In the genomic region with DNA sequence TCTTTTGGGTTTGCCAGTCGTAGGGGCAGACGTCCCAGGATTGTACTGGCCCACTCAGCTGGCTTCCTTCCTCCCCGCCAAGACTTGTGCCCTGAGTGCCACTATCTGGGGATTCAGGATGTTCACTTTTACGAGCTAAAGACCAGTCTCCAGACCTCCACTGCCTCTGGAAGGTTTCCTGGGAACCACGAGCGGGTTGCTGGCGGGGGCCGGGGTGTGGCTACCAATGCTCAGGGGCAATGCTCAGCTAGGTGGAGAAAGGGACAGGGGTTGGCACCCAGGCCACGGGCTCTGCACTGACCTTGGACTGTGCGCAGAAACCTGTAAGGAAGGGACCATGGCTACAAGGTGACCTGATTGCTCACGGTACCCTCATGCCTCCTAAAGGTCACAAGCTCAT, we compare ENCODE assay signal across 30 cellular contexts. TPM values are rescaled to one million over a fixed set of nuclear protein-coding genes. Genes with fewer than 3 reads are reported as not detected.
DNase-seq lines count a peak whose midpoint lies in the region; ATAC-seq, FAIRE-seq and TF ChIP-seq lines count a peak whose summit lies in the region.
"Had no signal": no experiment of that assay in that cellular context is flagged by ENCODE, and none has a peak within 500 bp of the region (broad histone marks: within the 10 kb centered on the region; RNA-seq: fewer than 3 reads in every experiment).

No MANE protein-coding gene starts in this region.

- H2AFZ ChIP-seq in K562 (ENCODE audit: low read depth, low read length), result peak overlapping the region; percentile 69

- H3K4me2 ChIP-seq in K562 (ENCODE audit: insufficient read depth, low read length), result peak overlapping the region; percentile 77

- ATAC-seq in K562, result no peak
- ATAC-seq in GM21529 (IDR thresholded peaks at IDR 0.05; ENCODE audit: unreplicated experiment), result no peak
- no peak for ATAC-seq in HG02678 (IDR thresholded peaks at IDR 0.05; ENCODE audit: unreplicated experiment)
- ATAC-seq: lower lobe of right lung, natural killer cell, T-cell, upper lobe of right lung had no signal

- H3K9me3 ChIP-seq in K562 (replicated peaks; ENCODE audit: control insufficient read depth, insufficient read depth, low read depth, low read length) (no peaks in the 10 kb centered on the region), iPS-18c (ENCODE audit: control insufficient read depth, insufficient read depth, low read length) (peaks cover 6% of the 10 kb centered on the region), stomach (no peaks in the 10 kb centered on the region)
- H3K9me3 ChIP-seq: lower lobe of right lung, MG63, pancreas, right atrium auricular region, upper lobe of right lung had no signal

- H3K27me3 Mint-ChIP-seq in T-helper 1 cell treated with Interleukin-12 subunit alpha and Interleukin-12 subunit beta and Interleukin-4 antibody, amounts not matched to agents 30 μg/mL and 1 μg/mL, for 36 hours (ENCODE audit: low read depth), result peaks cover 39% of the 10 kb centered on the region

- in situ Hi-C loops in K562 (cut with MboI), result no loop called here

- CTCF ChIA-PET in K562 (lab: Yijun Ruan, JAX; ENCODE audit: low intra/inter-chr PET ratio), result interaction anchor here (0.6 kb wide), 1 partner anchor 969 kb away, joined by 3 read pairs; no protein-coding TSS in a partner anchor

- no TSS peak for BruUV-seq in K562 (replicated peaks; lab: Mats Ljungman, UMichigan)

- H3K9me3 Mint-ChIP-seq in T-helper 1 cell treated with Interleukin-12 subunit alpha and Interleukin-12 subunit beta and Interleukin-4 antibody, amounts not matched to agents 30 μg/mL and 1 μg/mL, for 36 hours, result no peaks in the 10 kb centered on the region
- H3K9me3 Mint-ChIP-seq: activated T-cell treated with anti-CD3 and anti-CD28 coated beads, Interleukin-2, amount 50 U/mL, for 24 hours; natural killer cell; T-cell had no signal

- peaks cover 39% of the 10 kb centered on the region for H3K79me2 ChIP-seq in K562 (ENCODE audit: control insufficient read depth, insufficient read depth, low read length)

- DNase-seq in T-helper 1 cell (no peak), K562 (ENCODE audit: extremely low read depth in 1 of 4, low spot score in 3 of 4) (no peak), Kasumi-1 (lab: John Stamatoyannopoulos, UW) (no peak), stomach (no peak)
- DNase-seq: activated CD4-positive, alpha-beta T cell treated with anti-CD3 and anti-CD28 coated beads for 4 hours; activated gamma-delta T cell treated with Interleukin-2 at 50 U/mL for 16 hours; activated T-cell treated with anti-CD3 and anti-CD28 coated beads, Interleukin-2, amount 50 U/mL, for 24 hours; Calu3; erythroblast; KBM-7; lower lobe of right lung; MG63; natural killer cell; NCI-H1417 treated with DMSO at 0.1 percent for 48 hours; NCI-H2081; NCI-H2227 treated with DMSO at 0.1 percent for 48 hours; NCI-H748 treated with DMSO at 0.1 percent for 48 hours; T-cell; upper lobe of right lung had no signal

- FAIRE-seq in K562 (lab: Jason Lieb, UNC), result no peak
- FAIRE-seq: pancreas had no signal

- peak overlapping the region; percentile 28 for H3K4me3 Mint-ChIP-seq in T-helper 1 cell treated with Interleukin-12 subunit alpha and Interleukin-12 subunit beta and Interleukin-4 antibody, amounts not matched to agents 30 μg/mL and 1 μg/mL, for 36 hours

- H3K4me3 ChIP-seq in K562 (peak overlapping the region; percentile 48), iPS-18c (ENCODE audit: insufficient read depth, low read depth, low read length) (peak overlapping the region; percentile 20), stomach (no peak overlapping the region)
- H3K4me3 ChIP-seq: lower lobe of right lung, MG63, pancreas, right atrium auricular region, SJSA1, upper lobe of right lung had no signal

- H3K4me1 ChIP-seq in K562 (replicated peaks in 1 of 2; ENCODE audit: control insufficient read depth in 2 of 2, insufficient read depth in 2 of 2, low read length in 2 of 2), result peaks cover 21 to 48% of the 10 kb centered on the region in 2 experiments; a peak in 4 of 5 replicates
- peaks cover 12 to 33% (median 20%) of the 10 kb centered on the region in 4 donors for H3K4me1 ChIP-seq in stomach

- peaks cover 10% of the 10 kb centered on the region for H3K9me1 ChIP-seq in K562 (ENCODE audit: control insufficient read depth, insufficient read depth, low read length)

- TF ChIP-seq RAD21 in K562 (CRISPR knock-in tag; conservative IDR thresholded peaks at IDR 0.05 in 1 of 2, IDR thresholded peaks at IDR 0.05 in 1 of 2), result no peak

- peak overlapping the region; percentile 54 to 68 for H3K9ac ChIP-seq in K562 (ENCODE audit: insufficient read depth in 1 of 2, low read depth in 2 of 2, low read length in 2 of 2)

- peaks cover 3% of the 10 kb centered on the region for H3K36me3 Mint-ChIP-seq in T-helper 1 cell treated with Interleukin-12 subunit alpha and Interleukin-12 subunit beta and Interleukin-4 antibody, amounts not matched to agents 30 μg/mL and 1 μg/mL, for 36 hours (ENCODE audit: low read depth)
- H3K36me3 Mint-ChIP-seq: natural killer cell, T-cell had no signal

- no peaks in the 10 kb centered on the region for H3K27me3 ChIP-seq in K562 (ENCODE audit: control insufficient read depth in 2 of 2, insufficient read depth in 2 of 2, low read length in 2 of 2)
- H3K27me3 ChIP-seq in stomach, result peaks cover 25 to 62% (median 52%) of the 10 kb centered on the region in 3 donors

- H3K36me3 ChIP-seq in K562 (ENCODE audit: control insufficient read depth, insufficient read depth, low read length) (peaks cover 24% of the 10 kb centered on the region; the same call in 1 of the 3 replicates), stomach (no peaks in the 10 kb centered on the region)
- H3K36me3 ChIP-seq: lower lobe of right lung, MG63, pancreas, right atrium auricular region, SJSA1, upper lobe of right lung had no signal

- TF ChIP-seq POLR2A in K562 (conservative IDR thresholded peaks at IDR 0.05), result no peak
- TF ChIP-seq POLR2A in stomach (IDR thresholded peaks at IDR 0.05), result no peak

- POLR2A ChIA-PET in K562 (lab: Yijun Ruan, JAX), result interaction anchor here (0.6 kb wide), 1 partner anchor 14 kb away, joined by 3 read pairs; no protein-coding TSS in a partner anchor

- H3K27ac Mint-ChIP-seq in T-helper 1 cell treated with Interleukin-12 subunit alpha and Interleukin-12 subunit beta and Interleukin-4 antibody, amounts not matched to agents 30 μg/mL and 1 μg/mL, for 36 hours, result no peak overlapping the region
- H3K27ac Mint-ChIP-seq: natural killer cell, T-cell had no signal

- peaks cover 12% of the 10 kb centered on the region for H3K4me1 Mint-ChIP-seq in T-helper 1 cell treated with Interleukin-12 subunit alpha and Interleukin-12 subunit beta and Interleukin-4 antibody, amounts not matched to agents 30 μg/mL and 1 μg/mL, for 36 hours (ENCODE audit: low read depth)

- TF ChIP-seq CTCF in K562 (IDR thresholded peaks at IDR 0.05 in 2 of 3, conservative IDR thresholded peaks at IDR 0.05 in 1 of 3; ENCODE audit: insufficient read depth in 2 of 3, low read depth in 1 of 3, low read length in 3 of 3) (no peak), stomach (IDR thresholded peaks at IDR 0.05) (no peak)

- WGBS in K562 (ENCODE audit: insufficient coverage, low coverage, missing lambda C conversion rate), result 39% methylated on average over 10 of the region's 11 CpGs
- WGBS in stomach, 5 donors, result 54 to 79% (median 64%) methylated on average over 7 to 11 of the region's 11 CpGs

- H3K27ac ChIP-seq in K562 (ENCODE audit: extremely low read depth, low read depth, low read length), result peak overlapping the region; percentile 68
- H3K27ac ChIP-seq in stomach, result no peak overlapping the region
- H3K27ac ChIP-seq: 22Rv1, lower lobe of right lung, pancreas, right atrium auricular region, SJSA1, upper lobe of right lung had no signal

- peaks cover 19% of the 10 kb centered on the region; the same call in 1 of the 2 replicates for H4K20me1 ChIP-seq in K562 (replicated peaks; ENCODE audit: control insufficient read depth, insufficient read depth, low read length)

- TF ChIP-seq EP300 in K562 (IDR thresholded peaks at IDR 0.05; ENCODE audit: low read length), result no peak
- no peak for TF ChIP-seq EP300 in stomach (IDR thresholded peaks at IDR 0.05)

- intact Hi-C loops in K562 (cut with micrococcal nuclease) (no loop called here), stomach (cut with DNase I; ENCODE audit: low total_unique reads) (no loop called here)

RNA-seq across cellular contexts. Expression of gene NEFH, which starts 2.2 kb away (rescaled TPM):
- 2.3 and 2.4 TPM in 2 replicates for total RNA-seq in K562 (2011; cell fraction: chromatin; rRNA removed; ENCODE audit: low replicate concordance)
- total RNA-seq in K562 (2011; cell fraction: nucleolus; rRNA removed), result 2.8 and 3.7 TPM in 2 replicates
- total RNA-seq in K562 (2011; cell fraction: nucleoplasm; rRNA removed), result 2.2 and 2.3 TPM in 2 replicates
- total RNA-seq in K562 (2014; rRNA removed), result 10.8 and 16.0 TPM in 2 replicates
- 10.2 and 11.6 TPM in 2 replicates for total RNA-seq in K562 (2014; rRNA removed; fragmentation: Illumina TruSeq; extraction: Trizol)
- total RNA-seq in K562 (2015; rRNA removed; fragmentation: Illumina TruSeq; extraction: Trizol), result 17.3 and 17.6 TPM in 2 replicates
- total RNA-seq in K562 (2021), result 12.7 and 14.5 TPM in 2 replicates
- polyA plus RNA-seq in K562 (2011; rRNA removed), result 2.4 and 5.1 TPM in 2 replicates
- polyA plus RNA-seq in K562 (2011; cell fraction: cytosol; rRNA removed), result 1.7 and 4.4 TPM in 2 replicates
- 0.88 and 2.7 TPM in 2 replicates for polyA plus RNA-seq in K562 (2011; cell fraction: nucleus; rRNA removed)
- 2.1 and 12.5 TPM in 2 replicates for polyA plus RNA-seq in K562 (2012)
- polyA plus RNA-seq in K562 (2014; fragmentation: Illumina TruSeq; extraction: Trizol), result 19.3 and 26.9 TPM in 2 replicates
- 1 to 10 TPM; 2.3 to 3.8 TPM for polyA plus RNA-seq in K562 (2014; fragmentation: Nextera tagmentation; extraction: Ambion mirVana)
- polyA plus RNA-seq in K562 (2014; rRNA removed), result 10.1 and 11.4 TPM in 2 replicates
- 4.3 and 8.1 TPM in 2 replicates for polyA minus RNA-seq in K562 (2011; rRNA and poly(A)+ RNA removed)
- polyA minus RNA-seq in K562 (2011; cell fraction: cytosol; rRNA and poly(A)+ RNA removed), result 3.6 and 6.6 TPM in 2 replicates
- polyA minus RNA-seq in K562 (2011; cell fraction: nucleus; rRNA and poly(A)+ RNA removed), result 1.4 and 1.5 TPM in 2 replicates
- total RNA-seq in stomach, result 1 to 10 TPM in 1 of 5 donors, under 1 TPM in 2, not detected in 2; 0.14 to 2.7 (median 0.92) TPM
- under 1 TPM in 2 of 3 donors, not detected in 1; 0.25 to 0.43 TPM for polyA plus RNA-seq in stomach
- total RNA-seq: Calu3, SJSA1 had no signal

RNA-seq across cellular contexts. Expression of gene RFPL1, which starts 43.9 kb away (rescaled TPM):
- total RNA-seq in K562 (2011; cell fraction: chromatin; rRNA removed; ENCODE audit: low replicate concordance), result not detected in 2 replicates
- total RNA-seq in K562 (2011; cell fraction: nucleolus; rRNA removed), result not detected in 2 replicates
- not detected in 2 replicates for total RNA-seq in K562 (2011; cell fraction: nucleoplasm; rRNA removed)
- total RNA-seq in K562 (2014; rRNA removed), result not detected in 2 replicates
- total RNA-seq in K562 (2014; rRNA removed; fragmentation: Illumina TruSeq; extraction: Trizol), result not detected in 2 replicates
- total RNA-seq in K562 (2015; rRNA removed; fragmentation: Illumina TruSeq; extraction: Trizol), result not detected in 2 replicates
- not detected in 2 replicates for total RNA-seq in K562 (2021)
- polyA plus RNA-seq in K562 (2011; rRNA removed), result not detected in 2 replicates
- not detected in 2 replicates for polyA plus RNA-seq in K562 (2011; cell fraction: cytosol; rRNA removed)
- polyA plus RNA-seq in K562 (2011; cell fraction: nucleus; rRNA removed), result not detected in 2 replicates
- 0.09 and 0.22 TPM in 2 replicates for polyA plus RNA-seq in K562 (2012)
- polyA plus RNA-seq in K562 (2014; fragmentation: Illumina TruSeq; extraction: Trizol), result not detected in 2 replicates
- polyA plus RNA-seq in K562 (2014; fragmentation: Nextera tagmentation; extraction: Ambion mirVana), result not detected
- not detected in 2 replicates for polyA plus RNA-seq in K562 (2014; rRNA removed)
- not detected in 2 replicates for polyA minus RNA-seq in K562 (2011; rRNA and poly(A)+ RNA removed)
- polyA minus RNA-seq in K562 (2011; cell fraction: cytosol; rRNA and poly(A)+ RNA removed), result not detected in 2 replicates
- not detected in 2 replicates for polyA minus RNA-seq in K562 (2011; cell fraction: nucleus; rRNA and poly(A)+ RNA removed)
- total RNA-seq in stomach, result not detected
- not detected for polyA plus RNA-seq in stomach
- total RNA-seq: Calu3, cerebellum, lower lobe of right lung, mononuclear cell, natural killer cell, pancreas, right atrium auricular region, RPMI7951, SJSA1, upper lobe of right lung had no signal

Comparison
In these comparisons a context has a peak if more than half of its experiments do, and no peak if none do; other contexts are left out.
1. H3K4me3 ChIP-seq: peak in K562 (single experiment) and iPS-18c (single experiment); none in stomach (0 of 4).